In the genomic region with DNA sequence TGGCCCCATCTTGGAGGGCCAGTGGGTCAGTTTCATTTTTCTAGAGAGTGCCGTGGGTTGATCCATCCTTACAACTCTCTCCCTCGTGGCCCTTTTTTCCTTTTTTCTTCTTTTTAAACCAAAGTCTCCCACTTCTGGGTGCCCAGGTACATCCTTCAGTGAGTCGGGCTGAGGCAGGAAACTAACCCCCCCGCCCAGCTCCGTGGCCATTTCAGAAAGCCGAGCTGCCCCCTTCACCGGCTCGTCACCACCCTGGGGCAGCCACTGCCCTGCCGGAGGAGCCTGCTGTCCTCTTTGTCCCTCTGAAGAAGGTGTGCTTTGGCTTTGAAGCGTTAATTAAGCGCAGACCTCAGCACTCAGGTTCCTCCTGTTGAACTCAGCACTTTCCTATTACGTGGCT, we compare ENCODE assay signal across 21 cellular contexts. TPM values are rescaled to one million over a fixed set of nuclear protein-coding genes. Genes with fewer than 3 reads are reported as not detected.
"Had no signal": no experiment of that assay in that cellular context is flagged by ENCODE, and none has a peak within 500 bp of the region (broad histone marks: within the 10 kb centered on the region; RNA-seq: fewer than 3 reads in every experiment).

No MANE protein-coding gene starts in this region.

- FAIRE-seq: frontal cortex, pancreas had no signal

- H3K36me3 ChIP-seq: left ventricle myocardium inferior, pancreas, spleen, thoracic aorta, upper lobe of left lung had no signal

- H3K9me3 ChIP-seq: body of pancreas, left ventricle myocardium inferior, pancreas, spleen, thoracic aorta, upper lobe of left lung had no signal

- DNase-seq: activated CD4-positive, alpha-beta T cell treated with anti-CD3 and anti-CD28 coated beads, Interleukin-2, amount 10 ng/mL, durations not matched to agents 7 days and 5 days; activated CD8-positive, alpha-beta memory T cell treated with anti-CD3 and anti-CD28 coated beads, Interleukin-2, amount 50 U/mL, for 4 hours; activated naive CD4-positive, alpha-beta T cell treated with anti-CD3 and anti-CD28 coated beads for 36 hours; activated T-cell treated with anti-CD3 and anti-CD28 coated beads, Interleukin-2, amount 50 U/mL, for 4 hours; body of pancreas; dermis blood vessel endothelial cell; erythroblast; head of caudate nucleus; immature natural killer cell; kidney glomerular epithelial cell; left ventricle myocardium inferior; naive thymus-derived CD4-positive, alpha-beta T cell; pancreas; spleen; stimulated activated naive B cell treated with anti-CD40 and anti-IgM and Interleukin-4, amounts not matched to agents 10 μg/mL and 1 μg/mL and 100 μg/mL, for 72 hours; upper lobe of left lung had no signal

- H3K4me3 ChIP-seq: body of pancreas, left ventricle myocardium inferior, pancreas, spleen, thoracic aorta, upper lobe of left lung had no signal

- H3K27ac ChIP-seq: body of pancreas, left ventricle myocardium inferior, pancreas, spleen, thoracic aorta, upper lobe of left lung had no signal

- ATAC-seq: activated CD4-positive, CD25-positive, alpha-beta regulatory T cell treated with anti-CD3 and anti-CD28 coated beads, Interleukin-2, amount 50 U/mL, for 24 hours; activated T-cell treated with anti-CD3 and anti-CD28 coated beads, Interleukin-2, amount 50 U/mL, for 4 hours; body of pancreas; naive thymus-derived CD4-positive, alpha-beta T cell; pancreas; sciatic nerve; stimulated activated naive B cell treated with anti-CD40 and anti-IgM and Interleukin-4, amounts not matched to agents 10 μg/mL and 1 μg/mL and 100 μg/mL, for 72 hours had no signal

RNA-seq across cellular contexts. Expression of a gene that starts 5.2 kb away (rescaled TPM):
- total RNA-seq: activated CD4-positive, alpha-beta T cell treated with anti-CD3 and anti-CD28 coated beads, Interleukin-2, amount 10 ng/mL, durations not matched to agents 7 days and 5 days; activated naive CD4-positive, alpha-beta T cell treated with anti-CD3 and anti-CD28 coated beads for 36 hours; activated T-cell treated with anti-CD3 and anti-CD28 coated beads, Interleukin-2, amount 50 U/mL, for 4 hours; body of pancreas; frontal cortex; mucosa of gallbladder; naive thymus-derived CD4-positive, alpha-beta T cell; pancreas; sciatic nerve; spleen; thoracic aorta had no signal
- polyA plus RNA-seq: immature natural killer cell; naive thymus-derived CD4-positive, alpha-beta T cell; pancreas had no signal
